ENCODE assay signal across 22 cellular contexts in genomic region chr18:3066391-3067079, GRCh38. TPM values are rescaled to one million over a fixed set of nuclear protein-coding genes. Genes with fewer than 3 reads are reported as not detected.
DNase-seq lines count a peak whose midpoint lies in the region; ATAC-seq and TF ChIP-seq lines count a peak whose summit lies in the region.
"Had no signal": no experiment of that assay in that cellular context is flagged by ENCODE, and none has a peak within 500 bp of the region (broad histone marks: within the 10 kb centered on the region; RNA-seq: fewer than 3 reads in every experiment).

No MANE protein-coding gene starts in this region.

- no peak overlapping the region for H3K4me3 ChIP-seq in colonic mucosa
- H3K4me3 ChIP-seq: SJCRH30, vagina had no signal

- H3K9me3 ChIP-seq in colonic mucosa: no peaks in the 10 kb centered on the region
- H3K9me3 ChIP-seq: SJCRH30, vagina had no signal

- H3K9me3 Mint-ChIP-seq in T-helper 1 cell treated with Interleukin-12 subunit alpha and Interleukin-12 subunit beta and Interleukin-4 antibody, amounts not matched to agents 30 μg/mL and 1 μg/mL, for 36 hours: no peaks in the 10 kb centered on the region
- no peaks in the 10 kb centered on the region for H3K9me3 Mint-ChIP-seq in stimulated activated naive CD8-positive, alpha-beta T cell treated with anti-CD3 and anti-CD28 coated beads, Interleukin-15, Interleukin-2, amounts not matched to agents 100 ng/mL and 50 ng/mL, for 24 hours
- H3K9me3 Mint-ChIP-seq: activated B cell treated with CpG ODN at 0.5 μM for 24 hours, memory B cell had no signal

- H3K4me3 Mint-ChIP-seq in T-helper 1 cell treated with Interleukin-12 subunit alpha and Interleukin-12 subunit beta and Interleukin-4 antibody, amounts not matched to agents 30 μg/mL and 1 μg/mL, for 36 hours: no peak overlapping the region
- H3K4me3 Mint-ChIP-seq in stimulated activated naive CD8-positive, alpha-beta T cell treated with anti-CD3 and anti-CD28 coated beads, Interleukin-15, Interleukin-2, amounts not matched to agents 100 ng/mL and 50 ng/mL, for 24 hours: no peak overlapping the region
- H3K4me3 Mint-ChIP-seq: activated B cell treated with CpG ODN at 0.5 μM for 24 hours, memory B cell had no signal

- H3K4me1 ChIP-seq in colonic mucosa: no peaks in the 10 kb centered on the region
- H3K4me1 ChIP-seq: SJCRH30, vagina had no signal

- no peaks in the 10 kb centered on the region for H3K36me3 ChIP-seq in colonic mucosa
- H3K36me3 ChIP-seq: SJCRH30, vagina had no signal

- H3K27ac Mint-ChIP-seq in T-helper 1 cell treated with Interleukin-12 subunit alpha and Interleukin-12 subunit beta and Interleukin-4 antibody, amounts not matched to agents 30 μg/mL and 1 μg/mL, for 36 hours: peak overlapping the region; percentile 12
- H3K27ac Mint-ChIP-seq in stimulated activated naive CD8-positive, alpha-beta T cell treated with anti-CD3 and anti-CD28 coated beads, Interleukin-15, Interleukin-2, amounts not matched to agents 100 ng/mL and 50 ng/mL, for 24 hours: peak overlapping the region; percentile 28
- H3K27ac Mint-ChIP-seq: activated B cell treated with CpG ODN at 0.5 μM for 24 hours, memory B cell had no signal

- no peaks in the 10 kb centered on the region for H3K36me3 Mint-ChIP-seq in T-helper 1 cell treated with Interleukin-12 subunit alpha and Interleukin-12 subunit beta and Interleukin-4 antibody, amounts not matched to agents 30 μg/mL and 1 μg/mL, for 36 hours (ENCODE audit: low read depth)
- H3K36me3 Mint-ChIP-seq in stimulated activated naive CD8-positive, alpha-beta T cell treated with anti-CD3 and anti-CD28 coated beads, Interleukin-15, Interleukin-2, amounts not matched to agents 100 ng/mL and 50 ng/mL, for 24 hours (ENCODE audit: low read depth): no peaks in the 10 kb centered on the region

- TF ChIP-seq CTCF in colonic mucosa (IDR thresholded peaks at IDR 0.05): no peak

- DNase-seq in T-helper 1 cell (no peak), left lobe of liver (ENCODE audit: low spot score) (peak; percentile 18), erythroblast (lab: John Stamatoyannopoulos, UW) (no peak), colonic mucosa (no peak)
- DNase-seq in stimulated activated naive CD8-positive, alpha-beta T cell treated with anti-CD3 and anti-CD28 coated beads, Interleukin-15, Interleukin-2, amounts not matched to agents 100 U/mL and 50 U/mL, for 24 hours: no peak
- DNase-seq in activated CD4-positive, alpha-beta T cell treated with anti-CD3 and anti-CD28 coated beads, Interleukin-2, amount 50 U/mL, for 48 hours: no peak
- DNase-seq: activated B cell treated with CpG ODN at 0.5 μM for 24 hours; dermis blood vessel endothelial cell; DMS153; foreskin fibroblast; GDM1; GOT3; hippocampal formation; NCI-H2171; NCI-H526 treated with DMSO at 0.1 percent for 48 hours; stimulated activated CD4-positive, alpha-beta T cell treated with anti-CD3 and anti-CD28 coated beads, Interleukin-4, amount 100 ng/mL, for 4 hours had no signal

- no peak for ATAC-seq in stimulated activated naive CD8-positive, alpha-beta T cell treated with anti-CD3 and anti-CD28 coated beads, Interleukin-15, Interleukin-2, amounts not matched to agents 100 U/mL and 50 U/mL, for 24 hours
- ATAC-seq in left lobe of liver: no peak

- H3K27ac ChIP-seq in colonic mucosa: no peak overlapping the region
- H3K27ac ChIP-seq: C4-2B, SJCRH30, vagina had no signal

- H3K9ac ChIP-seq in colonic mucosa (ENCODE audit: low read depth in 2 of 2, low read length in 2 of 2): no peak overlapping the region

- H3K27me3 ChIP-seq in colonic mucosa: no peaks in the 10 kb centered on the region
- H3K27me3 ChIP-seq: SJCRH30, vagina had no signal

- H3K4me1 Mint-ChIP-seq in T-helper 1 cell treated with Interleukin-12 subunit alpha and Interleukin-12 subunit beta and Interleukin-4 antibody, amounts not matched to agents 30 μg/mL and 1 μg/mL, for 36 hours (ENCODE audit: low read depth): peaks cover 44% of the 10 kb centered on the region
- H3K4me1 Mint-ChIP-seq in stimulated activated naive CD8-positive, alpha-beta T cell treated with anti-CD3 and anti-CD28 coated beads, Interleukin-15, Interleukin-2, amounts not matched to agents 100 ng/mL and 50 ng/mL, for 24 hours (ENCODE audit: low read depth): peaks cover 65% of the 10 kb centered on the region

- TF ChIP-seq POLR2A in erythroblast (IDR thresholded peaks at IDR 0.05; ENCODE audit: low read length): no peak

- H3K27me3 Mint-ChIP-seq in T-helper 1 cell treated with Interleukin-12 subunit alpha and Interleukin-12 subunit beta and Interleukin-4 antibody, amounts not matched to agents 30 μg/mL and 1 μg/mL, for 36 hours (ENCODE audit: low read depth): no peaks in the 10 kb centered on the region
- H3K27me3 Mint-ChIP-seq in stimulated activated naive CD8-positive, alpha-beta T cell treated with anti-CD3 and anti-CD28 coated beads, Interleukin-15, Interleukin-2, amounts not matched to agents 100 ng/mL and 50 ng/mL, for 24 hours: no peaks in the 10 kb centered on the region
- H3K27me3 Mint-ChIP-seq: activated B cell treated with CpG ODN at 0.5 μM for 24 hours, memory B cell had no signal

- intact Hi-C loops in colonic mucosa (cut with DNase I): no loop called here

RNA-seq across cellular contexts. Expression of gene LPIN2, which starts 53.6 kb away (rescaled TPM):
- total RNA-seq in left lobe of liver (58.9 TPM), colonic mucosa (10 to 100 TPM; 23.6 to 59.0 TPM)
